12 cellular contexts compared by ENCODE assay signal in genomic region chr19:51595190-51595589, GRCh38. TPM values are rescaled to one million over a fixed set of nuclear protein-coding genes. Genes with fewer than 3 reads are reported as not detected.
DNase-seq lines count a peak whose midpoint lies in the region; ATAC-seq and TF ChIP-seq lines count a peak whose summit lies in the region.
"Had no signal": no experiment of that assay in that cellular context is flagged by ENCODE, and none has a peak within 500 bp of the region (broad histone marks: within the 10 kb centered on the region; RNA-seq: fewer than 3 reads in every experiment).

No MANE protein-coding gene starts in this region.

- H3K27ac Mint-ChIP-seq in CD14-positive monocyte (peak overlapping the region in 4 of 7 donors; percentile 13 to 84 (median 70)), IgD-negative memory B cell (peak overlapping the region in 2 of 3 donors; percentile 16 to 74)
- peak overlapping the region in 6 of 10 donors; percentile 56 to 95 (median 88) for H3K27ac Mint-ChIP-seq in naive thymus-derived CD8-positive, alpha-beta T cell

- in situ Hi-C loops in mammary epithelial cell (cut with MboI; ENCODE audit: low sequenced_read_pairs in 2 of 2), result no loop called here

- H3K4me3 Mint-ChIP-seq in CD14-positive monocyte (peak overlapping the region; percentile 47 to 99), IgD-negative memory B cell (peak overlapping the region; percentile 92 to 99 (median 95))
- peak overlapping the region; percentile 88 to 100 (median 96) for H3K4me3 Mint-ChIP-seq in naive thymus-derived CD8-positive, alpha-beta T cell

- 100% methylated on average over 4 of the region's 5 CpGs for WGBS in mammary epithelial cell (ENCODE audit: low coverage, missing lambda C conversion rate)
- WGBS in right cardiac atrium, result 86% methylated on average over 5 of the region's 5 CpGs

- H3K9ac ChIP-seq in mammary epithelial cell (ENCODE audit: insufficient read depth, low read length), result no peak overlapping the region

- peak overlapping the region; percentile 72 for H3K4me2 ChIP-seq in mammary epithelial cell (ENCODE audit: insufficient read depth, low read depth, low read length)

- H3K27ac ChIP-seq in mammary epithelial cell (ENCODE audit: insufficient read depth, low read depth, low read length) (no peak overlapping the region), right cardiac atrium (ENCODE audit: low read length) (no peak overlapping the region)

- TF ChIP-seq CTCF in CD14-positive monocyte (IDR thresholded peaks at IDR 0.05), result no peak
- TF ChIP-seq CTCF in mammary epithelial cell (conservative IDR thresholded peaks at IDR 0.05 in 1 of 2, IDR thresholded peaks at IDR 0.05 in 1 of 2; ENCODE audit: extremely low read depth in 1 of 2, insufficient read depth in 1 of 2, low read depth in 1 of 2, low read length in 2 of 2), result no peak
- no peak for TF ChIP-seq CTCF in GM20000 (IDR thresholded peaks at IDR 0.05; ENCODE audit: extremely low read depth, missing control alignments)

- H3K4me1 Mint-ChIP-seq in CD14-positive monocyte, result peaks cover 29% of the 10 kb centered on the region
- peaks cover 16 to 30% (median 29%) of the 10 kb centered on the region in 3 donors for H3K4me1 Mint-ChIP-seq in IgD-negative memory B cell
- H3K4me1 Mint-ChIP-seq in naive thymus-derived CD8-positive, alpha-beta T cell, result peaks cover 24 to 31% (median 28%) of the 10 kb centered on the region in 4 donors

- no peaks in the 10 kb centered on the region for H3K79me2 ChIP-seq in mammary epithelial cell (ENCODE audit: insufficient read depth, low read length)

- H3K4me3 ChIP-seq in mammary epithelial cell (replicated peaks in 1 of 3; ENCODE audit: insufficient read depth in 1 of 3, low read depth in 2 of 3, low read length in 3 of 3) (peak overlapping the region in 1 of 3 experiments; percentile 70), right cardiac atrium (ENCODE audit: low read length) (no peak overlapping the region)

- intact Hi-C loops in CD14-positive monocyte (cut with micrococcal nuclease) (loop anchor here (10.0 kb wide), 1 partner anchor 490 kb away; the partner anchor contains the start of gene CTU1 (in 2 of the 2)), mammary epithelial cell (cut with micrococcal nuclease) (no loop called here), right cardiac atrium (cut with DNase I) (no loop called here)

- no TSS peak for BruUV-seq in mammary epithelial cell (replicated peaks; lab: Mats Ljungman, UMichigan)

- peaks cover 9 to 29% (median 16%) of the 10 kb centered on the region in 3 donors for H3K27me3 Mint-ChIP-seq in CD14-positive monocyte (ENCODE audit: low read depth in 3 of 3)
- no peaks in the 10 kb centered on the region for H3K27me3 Mint-ChIP-seq in IgD-negative memory B cell
- H3K27me3 Mint-ChIP-seq in naive thymus-derived CD8-positive, alpha-beta T cell, result peaks cover 8 to 31% (median 17%) of the 10 kb centered on the region in 5 donors

- H3K36me3 ChIP-seq in mammary epithelial cell (ENCODE audit: insufficient read depth, low read length), result no peaks in the 10 kb centered on the region

- no peaks in the 10 kb centered on the region for H4K20me1 ChIP-seq in mammary epithelial cell (ENCODE audit: insufficient read depth, low read length)

- H3K36me3 Mint-ChIP-seq in CD14-positive monocyte (no peaks in the 10 kb centered on the region), IgD-negative memory B cell (peaks cover 1% of the 10 kb centered on the region)
- peaks cover 3 to 8% (median 4%) of the 10 kb centered on the region in 3 donors for H3K36me3 Mint-ChIP-seq in naive thymus-derived CD8-positive, alpha-beta T cell

- CTCF ChIA-PET in mammary epithelial cell (lab: Charles Lee; ENCODE audit: low non-redundant PET), result no interaction called here

- DNase-seq in CD14-positive monocyte (ENCODE audit: low spot score) (no peak), mammary epithelial cell (no peak), GM20000 (ENCODE audit: low spot score) (no peak), GOT3 (lab: John Stamatoyannopoulos, UW) (no peak), right cardiac atrium (no peak)
- DNase-seq in naive thymus-derived CD8-positive, alpha-beta T cell, result no peak
- DNase-seq in central memory CD4-positive, alpha-beta T cell, result no peak
- DNase-seq: erythroblast, GDM1, NCI-H1417 had no signal

- peak overlapping the region; percentile 92 for H2AFZ ChIP-seq in mammary epithelial cell (ENCODE audit: low read depth, low read length)

- ATAC-seq in naive thymus-derived CD8-positive, alpha-beta T cell, result no peak
- no peak for ATAC-seq in right cardiac atrium

- H3K9me3 Mint-ChIP-seq in CD14-positive monocyte (peaks cover 0 to 10% (median 7%) of the 10 kb centered on the region in 7 donors), IgD-negative memory B cell (no peaks in the 10 kb centered on the region)
- peaks cover 0 to 15% (median 4%) of the 10 kb centered on the region in 9 donors for H3K9me3 Mint-ChIP-seq in naive thymus-derived CD8-positive, alpha-beta T cell

- H3K4me1 ChIP-seq in mammary epithelial cell (ENCODE audit: insufficient read depth, low read length), result peaks cover 3% of the 10 kb centered on the region
- peaks cover 3% of the 10 kb centered on the region for H3K4me1 ChIP-seq in right cardiac atrium (ENCODE audit: control insufficient read depth, insufficient read depth, low read length)

- H3K9me3 ChIP-seq in mammary epithelial cell (replicated peaks; ENCODE audit: insufficient read depth, low read length) (no peaks in the 10 kb centered on the region), right cardiac atrium (ENCODE audit: control insufficient read depth, low read length) (no peaks in the 10 kb centered on the region)

- no peaks in the 10 kb centered on the region for H3K27me3 ChIP-seq in mammary epithelial cell (ENCODE audit: insufficient read depth, low read length)
- H3K27me3 ChIP-seq in right cardiac atrium (ENCODE audit: control insufficient read depth, insufficient read depth), result no peaks in the 10 kb centered on the region

- POLR2A ChIA-PET in naive thymus-derived CD8-positive, alpha-beta T cell (lab: Charles Lee), result interaction anchor here (2.4 kb wide), 1 partner anchor 109 kb away, joined by 6 read pairs; no protein-coding TSS in a partner anchor

- dilution Hi-C loops in mammary epithelial cell (cut with HindIII; ENCODE audit: low sequenced_read_pairs), result loop anchor here (5.0 kb wide), 1 partner anchor 87 kb away; no protein-coding TSS in a partner anchor

RNA-seq across cellular contexts. Expression of gene ZNF175, which starts 24.1 kb away (rescaled TPM):
- under 1 TPM; 0.39 to 0.82 TPM for polyA plus RNA-seq in CD14-positive monocyte
- polyA plus RNA-seq in IgD-negative memory B cell, result 4.9 TPM
- 1 to 10 TPM; 4.8 to 6.9 TPM for total RNA-seq in mammary epithelial cell
- 1.8 TPM for polyA plus RNA-seq in mammary epithelial cell
- polyA minus RNA-seq in mammary epithelial cell, result 8.4 TPM
- total RNA-seq in naive thymus-derived CD8-positive, alpha-beta T cell, result 10 to 100 TPM; 17.0 to 21.0 TPM
- polyA plus RNA-seq in naive thymus-derived CD8-positive, alpha-beta T cell, result 1 to 10 TPM; 1.9 to 3.7 (median 2.8) TPM
- 10 to 100 TPM in 2 of 4 donors, 1 to 10 TPM in 2; 8.7 to 12.4 (median 10.1) TPM for total RNA-seq in right cardiac atrium
- polyA plus RNA-seq in right cardiac atrium, result 3.3 TPM

RNA-seq across cellular contexts. Expression of gene SIGLEC5, which starts 35.0 kb away (rescaled TPM):
- polyA plus RNA-seq in CD14-positive monocyte, result 10 to 100 TPM; 10.2 to 12.6 TPM
- not detected for polyA plus RNA-seq in IgD-negative memory B cell
- not detected for total RNA-seq in mammary epithelial cell
- not detected for polyA plus RNA-seq in mammary epithelial cell
- polyA minus RNA-seq in mammary epithelial cell, result not detected
- not detected for total RNA-seq in naive thymus-derived CD8-positive, alpha-beta T cell
- not detected for polyA plus RNA-seq in naive thymus-derived CD8-positive, alpha-beta T cell
- 1 to 10 TPM in 1 of 4 donors, under 1 TPM in 2, not detected in 1; 0.20 to 1.2 (median 0.88) TPM for total RNA-seq in right cardiac atrium
- not detected for polyA plus RNA-seq in right cardiac atrium
- total RNA-seq: Right ventricle myocardium inferior had no signal

RNA-seq across cellular contexts. Expression of gene SIGLEC14, which starts 51.4 kb away (rescaled TPM):
- polyA plus RNA-seq in CD14-positive monocyte (100 to 1,000 TPM in 1 of 2 donors, 10 to 100 TPM in 1; 63.5 to 129 TPM), IgD-negative memory B cell (15.0 TPM), mammary epithelial cell (0.03 TPM), right cardiac atrium (0.75 TPM)
- total RNA-seq in mammary epithelial cell (not detected), right cardiac atrium (1 to 10 TPM; 1.7 to 5.5 (median 3.8) TPM)
- polyA minus RNA-seq in mammary epithelial cell, result not detected
- total RNA-seq in naive thymus-derived CD8-positive, alpha-beta T cell, result under 1 TPM; 0.33 to 0.83 TPM
- under 1 TPM in 1 of 3 donors, not detected in 2; 0.07 TPM for polyA plus RNA-seq in naive thymus-derived CD8-positive, alpha-beta T cell

Comparison
In these comparisons a context has a peak if more than half of its experiments do, and no peak if none do; other contexts are left out.
1. RNA of gene SIGLEC5, which starts 35.0 kb away (polyA plus RNA-seq): 10.2 to 12.6 TPM in CD14-positive monocyte; not detected in IgD-negative memory B cell (single experiment), not detected in mammary epithelial cell (single experiment), not detected in naive thymus-derived CD8-positive, alpha-beta T cell and not detected in right cardiac atrium (single experiment); every median in the first group is over 10 times any median in the second.
2. intact Hi-C loops: an anchor here in CD14-positive monocyte (10.0 kb wide); none called in mammary epithelial cell and right cardiac atrium.
3. Peak in every context shown above with its lines, with median percentiles within 50 percentile points of each other: H3K27ac Mint-ChIP-seq and H3K4me3 Mint-ChIP-seq.